In genomic region chr19:1076046-1076386, GRCh38 we compare ENCODE assay signal across 2 cellular contexts.
A peak's percentile ranks its signal among the peaks of the same experiment; 100 is the strongest.
TF ChIP-seq lines count a peak whose summit lies in the region.

No MANE protein-coding gene starts in this region.

TF ChIP-seq in K562, 482 proteins besides CTCF, POLR2A, EP300 and RAD21:
- TF ChIP-seq HMGXB4 (CRISPR knock-in tag; IDR thresholded peaks at IDR 0.05) (no peak), KDM2B (CRISPR knock-in tag; IDR thresholded peaks at IDR 0.05) (no peak), NCOA6 (IDR thresholded peaks at IDR 0.05) (no peak), CHD4 (IDR thresholded peaks at IDR 0.05; ENCODE audit: insufficient read depth, insufficient replicate concordance, low read depth, low read length, poor library complexity, severe bottlenecking) (no peak), EP400 (IDR thresholded peaks at IDR 0.05) (no peak), ZFX (CRISPR knock-in tag; IDR thresholded peaks at IDR 0.05) (0 out of 2 replicates have a peak, but pooled peaks have one; percentile 4)
- TF ChIP-seq, protein P1, sequence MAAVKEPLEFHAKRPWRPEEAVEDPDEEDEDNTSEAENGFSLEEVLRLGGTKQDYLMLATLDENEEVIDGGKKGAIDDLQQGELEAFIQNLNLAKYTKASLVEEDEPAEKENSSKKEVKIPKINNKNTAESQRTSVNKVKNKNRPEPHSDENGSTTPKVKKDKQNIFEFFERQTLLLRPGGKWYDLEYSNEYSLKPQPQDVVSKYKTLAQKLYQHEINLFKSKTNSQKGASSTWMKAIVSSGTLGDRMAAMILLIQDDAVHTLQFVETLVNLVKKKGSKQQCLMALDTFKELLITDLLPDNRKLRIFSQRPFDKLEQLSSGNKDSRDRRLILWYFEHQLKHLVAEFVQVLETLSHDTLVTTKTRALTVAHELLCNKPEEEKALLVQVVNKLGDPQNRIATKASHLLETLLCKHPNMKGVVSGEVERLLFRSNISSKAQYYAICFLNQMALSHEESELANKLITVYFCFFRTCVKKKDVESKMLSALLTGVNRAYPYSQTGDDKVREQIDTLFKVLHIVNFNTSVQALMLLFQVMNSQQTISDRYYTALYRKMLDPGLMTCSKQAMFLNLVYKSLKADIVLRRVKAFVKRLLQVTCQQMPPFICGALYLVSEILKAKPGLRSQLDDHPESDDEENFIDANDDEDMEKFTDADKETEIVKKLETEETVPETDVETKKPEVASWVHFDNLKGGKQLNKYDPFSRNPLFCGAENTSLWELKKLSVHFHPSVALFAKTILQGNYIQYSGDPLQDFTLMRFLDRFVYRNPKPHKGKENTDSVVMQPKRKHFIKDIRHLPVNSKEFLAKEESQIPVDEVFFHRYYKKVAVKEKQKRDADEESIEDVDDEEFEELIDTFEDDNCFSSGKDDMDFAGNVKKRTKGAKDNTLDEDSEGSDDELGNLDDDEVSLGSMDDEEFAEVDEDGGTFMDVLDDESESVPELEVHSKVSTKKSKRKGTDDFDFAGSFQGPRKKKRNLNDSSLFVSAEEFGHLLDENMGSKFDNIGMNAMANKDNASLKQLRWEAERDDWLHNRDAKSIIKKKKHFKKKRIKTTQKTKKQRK (IDR thresholded peaks at IDR 0.05; ENCODE audit: borderline replicate concordance, low read depth, low read length), result no peak
TF ChIP-seq in K562: peak in this region for 1.

TF ChIP-seq in GM12891, 5 proteins besides CTCF, POLR2A, EP300 and RAD21:
- TF ChIP-seq POLR2AphosphoS5 (IDR thresholded peaks at IDR 0.05; ENCODE audit: low read depth, low read length) (no peak), PAX5 (IDR thresholded peaks at IDR 0.05; ENCODE audit: insufficient read depth, low read length, severe bottlenecking) (no peak), SPI1 (IDR thresholded peaks at IDR 0.05; ENCODE audit: low read depth, low read length) (no peak), POU2F2 (IDR thresholded peaks at IDR 0.05; ENCODE audit: low read depth, low read length) (no peak), TAF1 (IDR thresholded peaks at IDR 0.05; ENCODE audit: low read depth, low read length) (no peak)
